ENCODE assay signal across 8 cellular contexts in the genomic region with DNA sequence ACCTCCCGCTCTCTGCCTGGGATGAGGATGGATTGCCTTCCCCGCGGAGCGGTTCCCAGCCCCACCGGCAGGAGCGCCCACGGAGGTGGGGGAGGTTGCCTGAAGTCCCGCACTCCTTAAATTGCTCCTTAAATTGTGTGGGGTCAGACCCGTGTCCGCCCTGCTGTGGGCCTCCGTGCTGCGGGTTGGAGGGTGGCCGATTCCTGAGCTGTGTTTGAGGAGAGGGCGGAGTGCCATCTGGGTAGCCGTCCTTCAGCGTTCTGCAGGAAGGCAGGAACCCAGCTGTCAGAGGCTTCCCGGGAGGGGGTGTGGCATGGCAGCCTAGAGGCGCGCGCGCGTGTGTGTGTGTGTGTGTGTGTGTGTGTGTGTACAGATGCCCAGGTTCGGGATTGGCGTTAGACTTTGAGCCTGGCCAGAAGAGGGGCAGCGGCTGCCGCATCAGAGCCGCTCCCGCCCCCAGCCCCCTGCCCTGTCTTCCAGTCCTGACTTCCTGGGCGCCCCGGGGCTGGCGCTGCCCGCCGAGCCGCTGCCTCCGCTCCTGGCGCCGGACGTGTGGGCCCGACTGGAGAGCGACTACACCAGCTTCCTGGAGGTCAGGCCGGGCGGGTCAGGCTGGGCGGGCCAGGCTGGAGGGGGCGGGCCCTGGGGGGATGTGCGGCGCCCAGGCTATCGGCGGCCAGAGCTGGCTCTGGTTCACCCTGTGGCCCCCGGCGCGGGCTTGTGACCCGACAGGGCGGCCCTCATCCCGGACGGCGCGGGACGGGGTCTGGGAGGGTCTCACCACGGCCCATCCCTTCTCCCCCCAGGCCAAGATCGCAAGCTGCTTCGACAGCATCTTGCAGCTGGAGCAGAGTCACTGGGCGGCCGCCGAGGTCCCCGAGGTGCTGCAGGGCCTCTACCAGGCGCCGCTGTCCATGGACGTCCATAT. TPM values are rescaled to one million over a fixed set of nuclear protein-coding genes. Genes with fewer than 3 reads are reported as not detected.
DNase-seq lines count a peak whose midpoint lies in the region; ATAC-seq and TF ChIP-seq lines count a peak whose summit lies in the region.

No MANE protein-coding gene starts in this region.

- no peak overlapping the region for H3K27ac ChIP-seq in coronary artery

- H3K9me3 Mint-ChIP-seq in nephron (no peaks in the 10 kb centered on the region), progenitor cell of endocrine pancreas (ENCODE audit: low read depth) (no peaks in the 10 kb centered on the region)

- H3K36me3 Mint-ChIP-seq in nephron (ENCODE audit: low read depth) (no peaks in the 10 kb centered on the region), progenitor cell of endocrine pancreas (ENCODE audit: insufficient read depth) (peaks cover 5% of the 10 kb centered on the region)

- ATAC-seq in GM18870 (IDR thresholded peaks at IDR 0.05; ENCODE audit: unreplicated experiment) = no peak
- ATAC-seq in HG02970 (IDR thresholded peaks at IDR 0.05; ENCODE audit: low FRiP score, unreplicated experiment) = no peak

- DNase-seq in SIG-M5 treated with dmso at 0.1 percent for 504 hours (lab: John Stamatoyannopoulos, UW; ENCODE audit: unreplicated experiment) (peak; percentile 14), SIG-M5 (lab: John Stamatoyannopoulos, UW) (no peak), NCI-H510A treated with DMSO at 0.1 percent for 48 hours (lab: John Stamatoyannopoulos, UW) (peak; percentile 60), coronary artery (ENCODE audit: low spot score) (no peak), progenitor cell of endocrine pancreas (ENCODE audit: low spot score, unreplicated experiment) (no peak)

- H3K27ac Mint-ChIP-seq in nephron (no peak overlapping the region), progenitor cell of endocrine pancreas (no peak overlapping the region)

- H3K4me1 Mint-ChIP-seq in nephron (peaks cover 23% of the 10 kb centered on the region), progenitor cell of endocrine pancreas (ENCODE audit: low read depth) (peaks cover 19% of the 10 kb centered on the region)

- H3K27me3 Mint-ChIP-seq in nephron (ENCODE audit: low read depth) (peaks cover 23% of the 10 kb centered on the region), progenitor cell of endocrine pancreas (peaks cover 6% of the 10 kb centered on the region)

- TF ChIP-seq CTCF in coronary artery (IDR thresholded peaks at IDR 0.05) = no peak
- TF ChIP-seq CTCF in nephron (IDR thresholded peaks at IDR 0.05; ENCODE audit: unreplicated experiment in 3 of 3) = peak in 1 of 3 experiments; percentile 12
- no peak for TF ChIP-seq CTCF in progenitor cell of endocrine pancreas (IDR thresholded peaks at IDR 0.05; ENCODE audit: unreplicated experiment)

- H3K4me3 Mint-ChIP-seq in nephron (peak overlapping the region; percentile 39 to 75 (median 73)), progenitor cell of endocrine pancreas (ENCODE audit: low read depth) (no peak overlapping the region)

- peak overlapping the region; percentile 54 for H3K4me3 ChIP-seq in coronary artery

RNA-seq across cellular contexts. Expression of a gene that starts 9.2 kb away (rescaled TPM):
- 28.4 and 30.8 TPM in 2 replicates for total RNA-seq in progenitor cell of endocrine pancreas

RNA-seq across cellular contexts. Expression of a gene that starts 19.5 kb away (rescaled TPM):
- total RNA-seq in progenitor cell of endocrine pancreas = 17.8 and 19.6 TPM in 2 replicates

RNA-seq across cellular contexts. Expression of a gene that starts 19.7 kb away (rescaled TPM):
- total RNA-seq in progenitor cell of endocrine pancreas = not detected in 2 replicates

RNA-seq across cellular contexts. Expression of a gene that starts 46.4 kb away (rescaled TPM):
- 104 and 105 TPM in 2 replicates for total RNA-seq in progenitor cell of endocrine pancreas

Comparison
In these comparisons a context has a peak if more than half of its experiments do, and no peak if none do; other contexts are left out.
1. DNase-seq: peak in SIG-M5 treated with dmso at 0.1 percent for 504 hours (single experiment) and NCI-H510A treated with DMSO at 0.1 percent for 48 hours (single experiment); none in SIG-M5 (single experiment), coronary artery (single experiment) and progenitor cell of endocrine pancreas (single experiment).